ENCODE assay signal across 9 cellular contexts in the genomic region with DNA sequence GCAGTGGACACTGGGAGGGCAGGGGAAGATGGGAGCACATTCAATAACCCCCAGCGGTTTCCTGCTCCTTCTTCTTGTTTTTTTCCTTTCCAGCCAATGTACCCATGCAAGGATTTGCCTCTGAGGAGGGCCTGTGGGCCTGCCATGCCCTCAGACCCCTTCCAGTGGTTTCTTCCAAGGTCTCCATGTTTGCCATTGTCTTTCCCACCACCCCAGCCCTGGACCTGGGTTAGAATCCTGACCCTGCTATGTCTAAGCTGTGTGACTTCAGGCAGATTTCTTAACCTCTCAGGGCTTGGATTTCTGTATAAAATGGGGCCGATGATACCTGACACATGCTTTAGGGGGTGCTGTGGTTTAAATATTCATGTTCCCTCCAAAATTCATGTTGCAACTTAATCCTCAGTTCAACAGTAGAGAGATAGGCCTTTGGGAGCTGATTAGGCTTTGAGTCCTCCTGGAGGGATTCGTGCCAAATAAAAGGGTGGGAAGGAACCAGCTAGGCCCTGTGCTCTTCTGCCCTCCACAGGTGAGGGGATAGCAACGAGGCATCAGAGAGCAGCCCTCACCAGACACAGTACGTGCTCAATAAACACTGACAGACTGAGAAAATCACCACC. TPM values are rescaled to one million over a fixed set of nuclear protein-coding genes. Genes with fewer than 3 reads are reported as not detected.
DNase-seq lines count a peak whose midpoint lies in the region; ATAC-seq and TF ChIP-seq lines count a peak whose summit lies in the region.
"Had no signal": no experiment of that assay in that cellular context is flagged by ENCODE, and none has a peak within 500 bp of the region (broad histone marks: within the 10 kb centered on the region; RNA-seq: fewer than 3 reads in every experiment).

No MANE protein-coding gene starts in this region.

- H3K4me3 Mint-ChIP-seq in HFFc6: no peak overlapping the region

- DNase-seq in AG10803 (ENCODE audit: low read depth) (peak; percentile 52), HFFc6 (peak; percentile 45), SKM-1 treated with dmso at 0.1 percent for 144 hours (lab: John Stamatoyannopoulos, UW; ENCODE audit: unreplicated experiment) (peak; percentile 29), iPS DF 19.7 (ENCODE audit: low read depth, low spot score) (peak; percentile 50), NCI-H1105 (lab: John Stamatoyannopoulos, UW) (no peak)
- no peak for DNase-seq in activated CD8-positive, alpha-beta memory T cell treated with anti-CD3 and anti-CD28 coated beads, Interleukin-2, amount 50 U/mL, for 4 hours
- DNase-seq in activated CD4-positive, alpha-beta T cell treated with anti-CD3 and anti-CD28 coated beads, Interleukin-2, amount 50 U/mL, for 4 hours: no peak

- no peak for ATAC-seq in GM19452 (IDR thresholded peaks at IDR 0.05; ENCODE audit: unreplicated experiment)

- H3K36me3 Mint-ChIP-seq in HFFc6 (ENCODE audit: low read depth): no peaks in the 10 kb centered on the region

- H3K4me1 Mint-ChIP-seq in HFFc6 (ENCODE audit: low read depth): peaks cover 29% of the 10 kb centered on the region

- no peak overlapping the region for H3K27ac Mint-ChIP-seq in HFFc6

- H3K27me3 Mint-ChIP-seq in HFFc6 (ENCODE audit: insufficient read depth): peaks cover 2% of the 10 kb centered on the region; the same call in 1 of the 2 replicates

- peak; percentile 56 for TF ChIP-seq CTCF in AG10803 (conservative IDR thresholded peaks at IDR 0.05; ENCODE audit: low read length)
- TF ChIP-seq CTCF in HFFc6 (IDR thresholded peaks at IDR 0.05): peak; percentile 78

- H3K9me3 Mint-ChIP-seq in HFFc6: no peaks in the 10 kb centered on the region

- H3K4me3 ChIP-seq in AG10803 (ENCODE audit: low read length): no peak overlapping the region
- H3K4me3 ChIP-seq: smooth muscle cell had no signal

RNA-seq across cellular contexts. Expression of gene FLNB, which starts 46.3 kb away (rescaled TPM):
- total RNA-seq in HFFc6 (2021; fragmentation: NEBNext Ultra II Directional; extraction: Animal tissue kit (Norgen Biotek cat#: 25700)): 100 to 1,000 TPM in 3 of 6 experiments, 10 to 100 TPM in 3; 93.8 to 117 (median 98.7) TPM

Comparison
In these comparisons a context has a peak if more than half of its experiments do, and no peak if none do; other contexts are left out.
1. DNase-seq: peak in AG10803 (single experiment), HFFc6 (single experiment), SKM-1 treated with dmso at 0.1 percent for 144 hours (single experiment) and iPS DF 19.7 (single experiment); none in NCI-H1105 (single experiment), activated CD8-positive, alpha-beta memory T cell treated with anti-CD3 and anti-CD28 coated beads, Interleukin-2, amount 50 U/mL, for 4 hours (single experiment) and activated CD4-positive, alpha-beta T cell treated with anti-CD3 and anti-CD28 coated beads, Interleukin-2, amount 50 U/mL, for 4 hours (0 of 2).